In genomic region chr18:78457011-78457410, GRCh38 we compare ENCODE assay signal across 21 cellular contexts.
DNase-seq lines count a peak whose midpoint lies in the region.
"Had no signal": no experiment of that assay in that cellular context is flagged by ENCODE, and none has a peak within 500 bp of the region (broad histone marks: within the 10 kb centered on the region; RNA-seq: fewer than 3 reads in every experiment).

No MANE protein-coding gene starts in this region.

- H3K27ac Mint-ChIP-seq in activated CD4-positive, alpha-beta T cell treated with anti-CD3 and anti-CD28 coated beads, Interleukin-2, amount 10 ng/mL, durations not matched to agents 24 days and 14 days = no peak overlapping the region
- H3K27ac Mint-ChIP-seq: CD4-positive, alpha-beta memory T cell; CD4-positive, CD25-positive, alpha-beta regulatory T cell; CD8-positive, alpha-beta memory T cell had no signal

- H3K36me3 Mint-ChIP-seq in activated CD4-positive, alpha-beta T cell treated with anti-CD3 and anti-CD28 coated beads, Interleukin-2, amount 10 ng/mL, durations not matched to agents 24 days and 14 days (ENCODE audit: low read depth) = no peaks in the 10 kb centered on the region
- H3K36me3 Mint-ChIP-seq: CD14-positive monocyte; CD4-positive, alpha-beta memory T cell; CD4-positive, CD25-positive, alpha-beta regulatory T cell; CD8-positive, alpha-beta memory T cell had no signal

- no peaks in the 10 kb centered on the region for H3K36me3 ChIP-seq in H7 (replicated peaks; ENCODE audit: control insufficient read depth, insufficient read depth, low read length)
- H3K36me3 ChIP-seq: BE2C, BLaER1 had no signal

- no peaks in the 10 kb centered on the region for H3K9me3 Mint-ChIP-seq in activated CD4-positive, alpha-beta T cell treated with anti-CD3 and anti-CD28 coated beads, Interleukin-2, amount 10 ng/mL, durations not matched to agents 24 days and 14 days

- H3K4me3 ChIP-seq in H7 (ENCODE audit: insufficient read depth, low read depth, low read length) = no peak overlapping the region
- H3K4me3 ChIP-seq: BLaER1 had no signal

- intact Hi-C loops in activated CD4-positive, alpha-beta T cell treated with anti-CD3 and anti-CD28 coated beads, Interleukin-2, amount 10 ng/mL, durations not matched to agents 24 days and 14 days (cut with micrococcal nuclease) = no loop called here

- H3K4me3 Mint-ChIP-seq in activated CD4-positive, alpha-beta T cell treated with anti-CD3 and anti-CD28 coated beads, Interleukin-2, amount 10 ng/mL, durations not matched to agents 24 days and 14 days = no peak overlapping the region
- H3K4me3 Mint-ChIP-seq: CD14-positive monocyte; CD4-positive, alpha-beta memory T cell; CD4-positive, CD25-positive, alpha-beta regulatory T cell; CD8-positive, alpha-beta memory T cell had no signal

- peaks cover 2% of the 10 kb centered on the region for H3K4me1 Mint-ChIP-seq in activated CD4-positive, alpha-beta T cell treated with anti-CD3 and anti-CD28 coated beads, Interleukin-2, amount 10 ng/mL, durations not matched to agents 24 days and 14 days
- H3K4me1 Mint-ChIP-seq: CD14-positive monocyte; CD4-positive, alpha-beta memory T cell; CD4-positive, CD25-positive, alpha-beta regulatory T cell; CD8-positive, alpha-beta memory T cell had no signal

- H3K27me3 Mint-ChIP-seq in activated CD4-positive, alpha-beta T cell treated with anti-CD3 and anti-CD28 coated beads, Interleukin-2, amount 10 ng/mL, durations not matched to agents 24 days and 14 days = no peaks in the 10 kb centered on the region
- H3K27me3 Mint-ChIP-seq: CD4-positive, alpha-beta memory T cell; CD4-positive, CD25-positive, alpha-beta regulatory T cell had no signal

- no peaks in the 10 kb centered on the region for H3K27me3 ChIP-seq in H7 (ENCODE audit: control insufficient read depth, insufficient read depth, low read length)
- H3K27me3 ChIP-seq: BE2C, BLaER1 had no signal

- DNase-seq in H7 (peak; percentile 46), cerebellar cortex (ENCODE audit: low spot score) (peak; percentile 56), NAMALWA (ENCODE audit: low spot score) (no peak)
- DNase-seq in activated CD4-positive, alpha-beta T cell treated with anti-CD3 and anti-CD28 coated beads, Interleukin-2, amount 10 ng/mL, durations not matched to agents 24 days and 14 days = no peak
- DNase-seq in activated CD4-positive, CD25-positive, alpha-beta regulatory T cell (lab: John Stamatoyannopoulos, UW) = no peak
- DNase-seq: 8988T; ACHN; BE2C; CD4-positive, alpha-beta memory T cell; CD4-positive, CD25-positive, alpha-beta regulatory T cell; CD8-positive, alpha-beta memory T cell; COR-L47; DMS 273 treated with DMSO at 0.1 percent for 48 hours; DMS153; DMS53; DMS79; DND-41; EL; GF-D8 had no signal

Comparison
In these comparisons a context has a peak if more than half of its experiments do, and no peak if none do; other contexts are left out.
1. DNase-seq: peak in H7 (single experiment) and cerebellar cortex (single experiment); none in activated CD4-positive, alpha-beta T cell treated with anti-CD3 and anti-CD28 coated beads, Interleukin-2, amount 10 ng/mL, durations not matched to agents 24 days and 14 days (single experiment), NAMALWA (single experiment) and activated CD4-positive, CD25-positive, alpha-beta regulatory T cell (0 of 4).